8 cellular contexts compared by ENCODE assay signal in the genomic region with DNA sequence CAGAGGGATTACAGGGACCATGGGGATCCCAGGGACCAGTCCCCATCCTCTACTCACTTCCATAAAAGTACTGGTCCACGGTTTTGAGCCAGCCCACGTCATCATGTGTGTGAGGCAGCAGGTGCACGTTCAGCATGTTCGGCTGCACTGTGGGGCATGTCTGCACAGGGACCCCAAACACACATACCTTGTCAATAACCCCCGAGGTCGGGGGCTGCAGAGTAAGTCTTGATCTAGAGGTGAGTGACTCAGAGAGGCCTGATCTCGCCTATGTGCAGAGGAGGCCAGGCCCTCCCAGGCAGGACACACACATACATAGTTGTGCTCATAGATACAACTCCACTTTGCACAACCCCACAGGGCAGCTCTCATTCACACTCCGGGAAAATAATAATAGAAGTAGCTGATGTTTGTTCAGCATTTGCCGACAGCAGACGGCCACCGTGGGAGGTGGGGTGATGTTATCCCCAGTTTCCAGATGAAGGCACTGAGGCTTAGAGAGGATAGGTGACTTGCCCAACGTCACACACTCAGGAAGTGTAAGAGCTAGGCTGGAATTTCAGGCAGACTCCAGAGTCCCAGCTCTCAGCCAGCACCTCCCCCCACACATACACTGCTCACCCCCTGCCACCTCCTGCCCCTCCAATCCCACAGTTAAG. TPM values are rescaled to one million over a fixed set of nuclear protein-coding genes. Genes with fewer than 3 reads are reported as not detected.
DNase-seq lines count a peak whose midpoint lies in the region; ATAC-seq and TF ChIP-seq lines count a peak whose summit lies in the region.

No MANE protein-coding gene starts in this region.

- H3K36me3 Mint-ChIP-seq in naive thymus-derived CD4-positive, alpha-beta T cell: peaks cover 0 to 22% (median 4%) of the 10 kb centered on the region in 5 donors

- no peaks in the 10 kb centered on the region for H3K9me3 Mint-ChIP-seq in naive thymus-derived CD4-positive, alpha-beta T cell

- peaks cover 22 to 68% (median 45%) of the 10 kb centered on the region in 7 donors for H3K4me1 Mint-ChIP-seq in naive thymus-derived CD4-positive, alpha-beta T cell

- peak overlapping the region; percentile 84 for H3K4me3 ChIP-seq in choroid plexus epithelial cell (ENCODE audit: low read depth, low read length)
- peak overlapping the region; percentile 92 for H3K4me3 ChIP-seq in naive thymus-derived CD4-positive, alpha-beta T cell (ENCODE audit: low read length)

- H3K36me3 ChIP-seq in naive thymus-derived CD4-positive, alpha-beta T cell (ENCODE audit: control insufficient read depth in 2 of 3, insufficient read depth in 3 of 3, low read length in 3 of 3): peaks cover 6 to 46% (median 9%) of the 10 kb centered on the region in 3 experiments

- POLR2A ChIA-PET in naive thymus-derived CD4-positive, alpha-beta T cell (lab: Charles Lee): interaction anchor here (0.6 to 2.0 kb wide), 9 partner anchors 10 to 111 kb away, joined by 3 to 13 read pairs (median 4); a partner anchor contains a TSS

- CTCF ChIA-PET in naive thymus-derived CD4-positive, alpha-beta T cell (lab: Charles Lee): no interaction called here

- H3K27ac ChIP-seq in naive thymus-derived CD4-positive, alpha-beta T cell (ENCODE audit: low read depth, low read length): peak overlapping the region; percentile 96

- peak overlapping the region; percentile 88 to 100 (median 94) for H3K4me3 Mint-ChIP-seq in naive thymus-derived CD4-positive, alpha-beta T cell

- H3K27me3 Mint-ChIP-seq in naive thymus-derived CD4-positive, alpha-beta T cell: no peaks in the 10 kb centered on the region

- ATAC-seq in naive thymus-derived CD4-positive, alpha-beta T cell: no peak
- ATAC-seq in HG02678 (IDR thresholded peaks at IDR 0.05; ENCODE audit: unreplicated experiment): no peak
- no peak for ATAC-seq in GM18907 (IDR thresholded peaks at IDR 0.05; ENCODE audit: unreplicated experiment)
- no peak for ATAC-seq in GM21825 (IDR thresholded peaks at IDR 0.05; ENCODE audit: unreplicated experiment)

- DNase-seq in CD1c-positive myeloid dendritic cell (ENCODE audit: extremely low spot score) (peak; percentile 24), MV-4-11 (lab: John Stamatoyannopoulos, UW) (peak; percentile 31), choroid plexus epithelial cell (ENCODE audit: low read depth) (no peak), NOMO-1 (lab: John Stamatoyannopoulos, UW; ENCODE audit: unreplicated experiment in 2 of 2) (no peak)
- DNase-seq in naive thymus-derived CD4-positive, alpha-beta T cell: peak in 2 of 9 donors; percentile 24 to 25

- no peak for TF ChIP-seq CTCF in choroid plexus epithelial cell (conservative IDR thresholded peaks at IDR 0.05; ENCODE audit: low read depth, low read length)

- H3K27ac Mint-ChIP-seq in naive thymus-derived CD4-positive, alpha-beta T cell: peak overlapping the region; percentile 77 to 100 (median 90)

- H3K4me1 ChIP-seq in naive thymus-derived CD4-positive, alpha-beta T cell (ENCODE audit: control insufficient read depth in 2 of 2, insufficient read depth in 2 of 2, low read length in 2 of 2): peaks cover 37 to 38% of the 10 kb centered on the region in 2 donors

- intact Hi-C loops in naive thymus-derived CD4-positive, alpha-beta T cell (cut with micrococcal nuclease): loop anchor here (1.0 to 10.0 kb wide), 10 partner anchors 25 to 871 kb away; a partner anchor contains a TSS

- H3K27me3 ChIP-seq in naive thymus-derived CD4-positive, alpha-beta T cell (ENCODE audit: control insufficient read depth in 2 of 2, insufficient read depth in 2 of 2, low read length in 2 of 2): no peaks in the 10 kb centered on the region

- H3K9me3 ChIP-seq in naive thymus-derived CD4-positive, alpha-beta T cell (ENCODE audit: control insufficient read depth in 2 of 3, low read length in 3 of 3): no peaks in the 10 kb centered on the region

RNA-seq across cellular contexts. Expression of a gene that starts 0.8 kb away (rescaled TPM):
- total RNA-seq in naive thymus-derived CD4-positive, alpha-beta T cell: 100 to 1,000 TPM; 105 to 215 (median 138) TPM
- polyA plus RNA-seq in naive thymus-derived CD4-positive, alpha-beta T cell: 10 to 100 TPM; 40.6 to 59.5 TPM

RNA-seq across cellular contexts. Expression of a gene that starts 0.8 kb away (rescaled TPM):
- 10 to 100 TPM in 3 of 5 experiments, 1 to 10 TPM in 2; 7.8 to 18.6 (median 14.7) TPM for total RNA-seq in naive thymus-derived CD4-positive, alpha-beta T cell
- 10 to 100 TPM; 13.9 to 20.6 TPM for polyA plus RNA-seq in naive thymus-derived CD4-positive, alpha-beta T cell

RNA-seq across cellular contexts. Expression of a gene that starts 15.9 kb away (rescaled TPM):
- 100 to 1,000 TPM; 125 to 223 (median 174) TPM for total RNA-seq in naive thymus-derived CD4-positive, alpha-beta T cell
- 100 to 1,000 TPM; 113 to 124 TPM for polyA plus RNA-seq in naive thymus-derived CD4-positive, alpha-beta T cell

RNA-seq across cellular contexts. Expression of a gene that starts 22.0 kb away (rescaled TPM):
- not detected for total RNA-seq in naive thymus-derived CD4-positive, alpha-beta T cell
- not detected for polyA plus RNA-seq in naive thymus-derived CD4-positive, alpha-beta T cell

RNA-seq across cellular contexts. Expression of a gene that starts 30.7 kb away (rescaled TPM):
- 1 to 10 TPM; 2.5 to 8.6 (median 4.3) TPM for total RNA-seq in naive thymus-derived CD4-positive, alpha-beta T cell
- polyA plus RNA-seq in naive thymus-derived CD4-positive, alpha-beta T cell: 1 to 10 TPM; 4.9 to 8.5 TPM

Comparison
In these comparisons a context has a peak if more than half of its experiments do, and no peak if none do; other contexts are left out.
1. DNase-seq: peak in CD1c-positive myeloid dendritic cell (single experiment) and MV-4-11 (single experiment); none in choroid plexus epithelial cell (single experiment) and NOMO-1 (0 of 2).